9 cellular contexts compared by ENCODE assay signal in genomic region chr13:52600666-52601065, GRCh38. TPM values are rescaled to one million over a fixed set of nuclear protein-coding genes. Genes with fewer than 3 reads are reported as not detected.
DNase-seq lines count a peak whose midpoint lies in the region; ATAC-seq and TF ChIP-seq lines count a peak whose summit lies in the region.
"Had no signal": no experiment of that assay in that cellular context is flagged by ENCODE, and none has a peak within 500 bp of the region (broad histone marks: within the 10 kb centered on the region; RNA-seq: fewer than 3 reads in every experiment).

No MANE protein-coding gene starts in this region.

- peak overlapping the region; percentile 57 for H3K4me3 Mint-ChIP-seq in activated naive CD4-positive, alpha-beta T cell treated with anti-CD3 and anti-CD28 coated beads, Interleukin-2, amount 50 U/mL, for 24 hours
- H3K4me3 Mint-ChIP-seq in memory B cell = peak overlapping the region; percentile 44
- H3K4me3 Mint-ChIP-seq in type B pancreatic cell = peak overlapping the region; percentile 87

- H3K4me1 Mint-ChIP-seq in activated naive CD4-positive, alpha-beta T cell treated with anti-CD3 and anti-CD28 coated beads, Interleukin-2, amount 50 U/mL, for 24 hours = peaks cover 9% of the 10 kb centered on the region
- H3K4me1 Mint-ChIP-seq in memory B cell (peaks cover 4% of the 10 kb centered on the region), type B pancreatic cell (ENCODE audit: unreplicated experiment) (peaks cover 25% of the 10 kb centered on the region)

- H3K27ac Mint-ChIP-seq in activated naive CD4-positive, alpha-beta T cell treated with anti-CD3 and anti-CD28 coated beads, Interleukin-2, amount 50 U/mL, for 24 hours = no peak overlapping the region
- no peak overlapping the region for H3K27ac Mint-ChIP-seq in activated naive CD4-positive, alpha-beta T cell treated with anti-CD3 and anti-CD28 coated beads, Interleukin-2, amount 50 U/mL, for 72 hours
- H3K27ac Mint-ChIP-seq in memory B cell (no peak overlapping the region), type B pancreatic cell (peak overlapping the region; percentile 41)

- H3K4me3 ChIP-seq in astrocyte of the spinal cord (ENCODE audit: low read depth, low read length) = peak overlapping the region; percentile 45

- no peak for ATAC-seq in activated naive CD4-positive, alpha-beta T cell treated with anti-CD3 and anti-CD28 coated beads, Interleukin-2, amount 50 U/mL, for 72 hours
- no peak for ATAC-seq in memory B cell (ENCODE audit: low read depth)
- ATAC-seq in GM18502 (IDR thresholded peaks at IDR 0.05; ENCODE audit: poor library complexity, unreplicated experiment) = no peak
- ATAC-seq in HG03565 (IDR thresholded peaks at IDR 0.05; ENCODE audit: unreplicated experiment) = no peak

- no peaks in the 10 kb centered on the region for H3K9me3 Mint-ChIP-seq in activated naive CD4-positive, alpha-beta T cell treated with anti-CD3 and anti-CD28 coated beads, Interleukin-2, amount 50 U/mL, for 24 hours
- H3K9me3 Mint-ChIP-seq in activated naive CD4-positive, alpha-beta T cell treated with anti-CD3 and anti-CD28 coated beads, Interleukin-2, amount 50 U/mL, for 72 hours = no peaks in the 10 kb centered on the region
- H3K9me3 Mint-ChIP-seq in memory B cell (no peaks in the 10 kb centered on the region), type B pancreatic cell (no peaks in the 10 kb centered on the region)

- TF ChIP-seq CTCF in astrocyte of the spinal cord (IDR thresholded peaks at IDR 0.05; ENCODE audit: low read depth, low read length) = no peak
- no peak for TF ChIP-seq CTCF in type B pancreatic cell (conservative IDR thresholded peaks at IDR 0.05)

- peaks cover 2% of the 10 kb centered on the region for H3K36me3 Mint-ChIP-seq in activated naive CD4-positive, alpha-beta T cell treated with anti-CD3 and anti-CD28 coated beads, Interleukin-2, amount 50 U/mL, for 24 hours
- H3K36me3 Mint-ChIP-seq in activated naive CD4-positive, alpha-beta T cell treated with anti-CD3 and anti-CD28 coated beads, Interleukin-2, amount 50 U/mL, for 72 hours = no peaks in the 10 kb centered on the region
- H3K36me3 Mint-ChIP-seq in memory B cell (no peaks in the 10 kb centered on the region), type B pancreatic cell (peaks cover 5% of the 10 kb centered on the region)

- peaks cover 21% of the 10 kb centered on the region for H3K27me3 Mint-ChIP-seq in activated naive CD4-positive, alpha-beta T cell treated with anti-CD3 and anti-CD28 coated beads, Interleukin-2, amount 50 U/mL, for 24 hours
- H3K27me3 Mint-ChIP-seq in memory B cell (peaks cover 6% of the 10 kb centered on the region), type B pancreatic cell (no peaks in the 10 kb centered on the region)

- in situ Hi-C loops in astrocyte of the spinal cord (cut with HindIII; ENCODE audit: low sequenced_read_pairs) = no loop called here

- DNase-seq in activated naive CD4-positive, alpha-beta T cell treated with anti-CD3 and anti-CD28 coated beads, Interleukin-2, amount 50 U/mL, for 72 hours (ENCODE audit: low spot score in 2 of 2) = no peak
- DNase-seq in astrocyte of the spinal cord (ENCODE audit: low read depth, low spot score) (peak; percentile 44), memory B cell (ENCODE audit: low spot score in 2 of 2) (no peak), type B pancreatic cell (ENCODE audit: extremely low spot score, unreplicated experiment) (no peak), HUDEP-2 (lab: John Stamatoyannopoulos, UW; ENCODE audit: unreplicated experiment in 76 of 76) (no peak)
- DNase-seq: adrenal gland had no signal

RNA-seq across cellular contexts. Expression of gene HNRNPA1L2, which starts 41.6 kb away (rescaled TPM):
- 1 to 10 TPM; 3.1 to 8.5 TPM for total RNA-seq in activated naive CD4-positive, alpha-beta T cell treated with anti-CD3 and anti-CD28 coated beads, Interleukin-2, amount 50 U/mL, for 72 hours
- total RNA-seq in type B pancreatic cell (ENCODE audit: low replicate concordance) = 4.9 and 11.6 TPM in 2 replicates

RNA-seq across cellular contexts. Expression of gene SUGT1, which starts 52.0 kb away (rescaled TPM):
- 10 to 100 TPM; 45.8 to 55.6 TPM for total RNA-seq in activated naive CD4-positive, alpha-beta T cell treated with anti-CD3 and anti-CD28 coated beads, Interleukin-2, amount 50 U/mL, for 72 hours
- 45.9 and 56.8 TPM in 2 replicates for total RNA-seq in type B pancreatic cell (ENCODE audit: low replicate concordance)
